In the genomic region with DNA sequence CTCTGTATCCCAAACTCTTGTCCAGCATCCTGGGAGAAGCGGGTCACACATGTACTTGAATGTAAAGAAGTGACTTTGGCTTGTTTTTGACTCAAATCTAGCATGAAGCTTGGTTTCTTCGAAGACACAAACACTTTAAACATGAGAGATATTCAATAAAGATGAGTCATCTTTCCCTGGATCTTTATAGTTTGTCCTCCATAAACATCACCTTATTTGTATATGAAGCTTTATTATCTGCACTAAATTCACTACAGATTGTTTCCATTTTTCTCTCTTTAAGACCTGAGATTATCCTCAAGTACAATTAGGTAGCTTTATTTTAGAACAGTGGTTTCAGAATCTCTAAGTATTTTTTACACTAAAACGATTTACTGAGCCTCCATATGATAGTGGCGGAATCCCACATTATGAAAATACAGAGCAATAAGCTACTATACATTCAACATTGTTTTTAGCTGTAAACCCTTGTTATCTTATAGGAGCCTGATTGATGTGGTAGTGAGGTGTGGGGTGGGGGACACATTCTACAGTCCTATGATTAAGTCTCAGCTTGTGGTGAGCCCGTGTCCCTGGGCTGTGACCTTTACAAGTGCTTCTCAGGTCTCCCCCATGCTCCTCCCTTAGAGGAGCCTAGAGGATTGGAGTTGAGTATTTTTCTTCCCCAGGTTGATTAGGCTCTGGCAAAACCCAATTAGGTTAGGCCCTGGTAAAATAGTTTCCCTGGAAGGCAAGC, we compare ENCODE assay signal across 31 cellular contexts.
A peak's percentile ranks its signal among the peaks of the same experiment; 100 is the strongest.
DNase-seq lines count a peak whose midpoint lies in the region; ATAC-seq and TF ChIP-seq lines count a peak whose summit lies in the region.
"Had no signal": no experiment of that assay in that cellular context is flagged by ENCODE, and none has a peak within 500 bp of the region (broad histone marks: within the 10 kb centered on the region; RNA-seq: fewer than 3 reads in every experiment).

No MANE protein-coding gene starts in this region.

- no peak for ATAC-seq in omental fat pad (ENCODE audit: low FRiP score)
- ATAC-seq: esophagus mucosa; gastrocnemius medialis; GM12878; left colon; right cardiac atrium; stimulated activated effector memory CD8-positive, alpha-beta T cell treated with anti-CD3 and anti-CD28 coated beads, Interleukin-12 subunit alpha, Interleukin-12 subunit beta, amount 100 ng/mL, for 72 hours had no signal

- no peak for TF ChIP-seq CTCF in hepatocyte (IDR thresholded peaks at IDR 0.05; ENCODE audit: poor library complexity)
- no peak for TF ChIP-seq CTCF in omental fat pad (IDR thresholded peaks at IDR 0.05)

- H3K4me3 Mint-ChIP-seq in activated naive CD8-positive, alpha-beta T cell treated with anti-CD3 and anti-CD28 coated beads for 36 hours: no peak overlapping the region
- H3K4me3 Mint-ChIP-seq: activated T-helper 1 cell treated with anti-CD3 and anti-CD28 coated beads, Interleukin-12 subunit alpha, Interleukin-12 subunit beta, Interleukin-2, Interleukin-4 antibody, amounts not matched to agents 30 ng/mL and 10 ng/mL and 1 ng/mL, durations not matched to agents 14 hours and 24 hours and 36 hours; CD4-positive, alpha-beta T cell; memory B cell; neural progenitor cell; stimulated activated effector memory CD8-positive, alpha-beta T cell treated with anti-CD3 and anti-CD28 coated beads, Interleukin-12 subunit alpha, Interleukin-12 subunit beta, amount 100 ng/mL, for 72 hours; T-helper 1 cell treated with Interleukin-12 subunit alpha and Interleukin-12 subunit beta and Interleukin-4 antibody, amounts not matched to agents 30 μg/mL and 1 μg/mL, for 36 hours had no signal

- H3K4me2 ChIP-seq in GM23248 (ENCODE audit: unreplicated experiment): peak overlapping the region; percentile 56
- no peak overlapping the region for H3K4me2 ChIP-seq in hepatocyte
- H3K4me2 ChIP-seq: neural progenitor cell had no signal

- H3K27me3 Mint-ChIP-seq in activated naive CD8-positive, alpha-beta T cell treated with anti-CD3 and anti-CD28 coated beads for 36 hours: no peaks in the 10 kb centered on the region
- H3K27me3 Mint-ChIP-seq: CD4-positive, alpha-beta T cell had no signal

- peak overlapping the region; percentile 68 for H3K27ac ChIP-seq in ACC112 (ENCODE audit: low read depth, low read length)
- H3K27ac ChIP-seq in GM23248: peak overlapping the region; percentile 71
- H3K27ac ChIP-seq in hepatocyte: peak overlapping the region; percentile 27
- H3K27ac ChIP-seq in caudate nucleus (ENCODE audit: low read depth, low read length): no peak overlapping the region
- H3K27ac ChIP-seq: gastrocnemius medialis, neural progenitor cell, SJCRH30 had no signal

- H3K4me3 ChIP-seq in ACC112 (ENCODE audit: low read depth, low read length) (no peak overlapping the region), GM23248 (peak overlapping the region; percentile 7; the same call in 1 of the 2 replicates), hepatocyte (no peak overlapping the region)
- H3K4me3 ChIP-seq: gastrocnemius medialis, GM12878, neural progenitor cell, SJCRH30 had no signal

- H3K9ac ChIP-seq in GM23248: peak overlapping the region; percentile 31; the same call in 1 of the 2 replicates
- H3K9ac ChIP-seq: neural progenitor cell had no signal

- H3K4me1 ChIP-seq in ACC112 (ENCODE audit: control insufficient read depth, insufficient read depth, low read length, unreplicated experiment) (peaks cover 14% of the 10 kb centered on the region), GM23248 (ENCODE audit: insufficient read depth) (peaks cover 16% of the 10 kb centered on the region), hepatocyte (ENCODE audit: insufficient read depth) (no peaks in the 10 kb centered on the region)
- H3K4me1 ChIP-seq: gastrocnemius medialis, neural progenitor cell, SJCRH30 had no signal

- no peaks in the 10 kb centered on the region for H3K27me3 ChIP-seq in ACC112 (ENCODE audit: insufficient read depth, low read length)
- no peaks in the 10 kb centered on the region for H3K27me3 ChIP-seq in GM23248 (replicated peaks; ENCODE audit: insufficient read depth)
- H3K27me3 ChIP-seq in hepatocyte: no peaks in the 10 kb centered on the region
- H3K27me3 ChIP-seq: gastrocnemius medialis, neural progenitor cell, SJCRH30 had no signal

- no peak overlapping the region for H3K27ac Mint-ChIP-seq in activated naive CD8-positive, alpha-beta T cell treated with anti-CD3 and anti-CD28 coated beads for 36 hours
- H3K27ac Mint-ChIP-seq: activated T-helper 1 cell treated with anti-CD3 and anti-CD28 coated beads, Interleukin-12 subunit alpha, Interleukin-12 subunit beta, Interleukin-2, Interleukin-4 antibody, amounts not matched to agents 30 ng/mL and 10 ng/mL and 1 ng/mL, durations not matched to agents 14 hours and 24 hours and 36 hours; CD4-positive, alpha-beta T cell; memory B cell; neural progenitor cell; stimulated activated effector memory CD8-positive, alpha-beta T cell treated with anti-CD3 and anti-CD28 coated beads, Interleukin-12 subunit alpha, Interleukin-12 subunit beta, amount 100 ng/mL, for 72 hours; T-helper 1 cell treated with Interleukin-12 subunit alpha and Interleukin-12 subunit beta and Interleukin-4 antibody, amounts not matched to agents 30 μg/mL and 1 μg/mL, for 36 hours had no signal

- DNase-seq in GM23248 (no peak), hepatocyte (ENCODE audit: low spot score) (no peak), HT-29 (ENCODE audit: low spot score) (no peak), HEK293T (ENCODE audit: extremely low spot score) (no peak), caudate nucleus (lab: John Stamatoyannopoulos, UW) (no peak), omental fat pad (ENCODE audit: low spot score) (no peak)
- peak; percentile 17 for DNase-seq in activated naive CD8-positive, alpha-beta T cell treated with anti-CD3 and anti-CD28 coated beads for 36 hours
- DNase-seq: activated CD4-positive, CD25-positive, alpha-beta regulatory T cell treated with anti-CD3 and anti-CD28 coated beads, Interleukin-2, amount 50 U/mL, for 72 hours; activated naive CD4-positive, alpha-beta T cell treated with anti-CD3 and anti-CD28 coated beads, Interleukin-2, amount 50 U/mL, for 16 hours; aorta; CD4-positive, alpha-beta T cell; central memory CD4-positive, alpha-beta T cell; gastrocnemius medialis; GOT3; KG1; left colon; NCI-H1417 treated with DMSO at 0.1 percent for 48 hours; NCI-H446; NCI-H774; posterior cingulate gyrus; right cardiac atrium; stimulated activated CD4-positive, alpha-beta T cell treated with anti-CD3 and anti-CD28 coated beads, Interleukin-4, amount 100 ng/mL, for 24 hours had no signal

- no peaks in the 10 kb centered on the region for H3K79me2 ChIP-seq in ACC112 (ENCODE audit: control insufficient read depth, insufficient read depth, low read length, unreplicated experiment)
- H3K79me2 ChIP-seq in GM23248 (ENCODE audit: insufficient read depth): no peaks in the 10 kb centered on the region
- no peaks in the 10 kb centered on the region for H3K79me2 ChIP-seq in hepatocyte

- peaks cover 12% of the 10 kb centered on the region for H3K4me1 Mint-ChIP-seq in activated naive CD8-positive, alpha-beta T cell treated with anti-CD3 and anti-CD28 coated beads for 36 hours
- H3K4me1 Mint-ChIP-seq: memory B cell; neural progenitor cell; stimulated activated effector memory CD8-positive, alpha-beta T cell treated with anti-CD3 and anti-CD28 coated beads, Interleukin-12 subunit alpha, Interleukin-12 subunit beta, amount 100 ng/mL, for 72 hours had no signal

- H4K20me1 ChIP-seq in GM23248 (ENCODE audit: insufficient read depth) (no peaks in the 10 kb centered on the region), hepatocyte (ENCODE audit: insufficient read depth, poor library complexity, severe bottlenecking) (no peaks in the 10 kb centered on the region)

- peaks cover 39% of the 10 kb centered on the region for H3K9me3 Mint-ChIP-seq in activated naive CD8-positive, alpha-beta T cell treated with anti-CD3 and anti-CD28 coated beads for 36 hours

- WGBS in GM23248 (ENCODE audit: low coverage in 1 of 2, low lambda C conversion rate in 2 of 2, missing lambda C conversion rate in 2 of 2), 2 experiments: 82 to 85% methylated on average over 5 of the region's 5 CpGs
- WGBS in hepatocyte (ENCODE audit: low lambda C conversion rate, missing lambda C conversion rate): 77% methylated on average over 5 of the region's 5 CpGs

- in situ Hi-C loops in GM23248 (cut with MboI): no loop called here

- H3K9me2 ChIP-seq in GM23248 (ENCODE audit: insufficient read depth) (no peaks in the 10 kb centered on the region), hepatocyte (replicated peaks; ENCODE audit: insufficient read depth) (no peaks in the 10 kb centered on the region)

- H3K36me3 ChIP-seq in ACC112 (ENCODE audit: insufficient read depth, low read length) (no peaks in the 10 kb centered on the region), GM23248 (ENCODE audit: low read depth) (no peaks in the 10 kb centered on the region), hepatocyte (replicated peaks; ENCODE audit: insufficient read depth, low read depth) (no peaks in the 10 kb centered on the region)
- H3K36me3 ChIP-seq: gastrocnemius medialis, neural progenitor cell, SJCRH30 had no signal

- H3F3A ChIP-seq in GM23248 (ENCODE audit: insufficient read depth): peaks cover 31% of the 10 kb centered on the region

- POLR2A ChIA-PET in HEK293T (lab: Yijun Ruan, JAX): no interaction called here

- peaks cover 18% of the 10 kb centered on the region for H3K36me3 Mint-ChIP-seq in activated naive CD8-positive, alpha-beta T cell treated with anti-CD3 and anti-CD28 coated beads for 36 hours
- H3K36me3 Mint-ChIP-seq: memory B cell; stimulated activated effector memory CD8-positive, alpha-beta T cell treated with anti-CD3 and anti-CD28 coated beads, Interleukin-12 subunit alpha, Interleukin-12 subunit beta, amount 100 ng/mL, for 72 hours had no signal

- no peak overlapping the region for H2AFZ ChIP-seq in ACC112 (ENCODE audit: low read length, unreplicated experiment)
- H2AFZ ChIP-seq in GM23248: peak overlapping the region; percentile 38; the same call in 1 of the 2 replicates
- H2AFZ ChIP-seq in hepatocyte: no peak overlapping the region
- H2AFZ ChIP-seq: neural progenitor cell had no signal

- CTCF ChIA-PET in HEK293T (lab: Yijun Ruan, JAX): no interaction called here

- H3K9me3 ChIP-seq in GM23248 (ENCODE audit: low read depth) (no peaks in the 10 kb centered on the region), hepatocyte (ENCODE audit: low read depth) (no peaks in the 10 kb centered on the region)
- H3K9me3 ChIP-seq: gastrocnemius medialis, SJCRH30 had no signal

TF ChIP-seq in HEK293T, 16 proteins besides CTCF, POLR2A, EP300 and RAD21 (continues in another document):
- TF ChIP-seq SUZ12 (IDR thresholded peaks at IDR 0.05): no peak
- TF ChIP-seq SP1 (IDR thresholded peaks at IDR 0.05): no peak
- no peak for TF ChIP-seq FOXA1 (IDR thresholded peaks at IDR 0.05)
- no peak for TF ChIP-seq TARDBP (IDR thresholded peaks at IDR 0.05)
